36 cellular contexts compared by ENCODE assay signal in genomic region chr12:12731178-12731577, GRCh38. TPM values are rescaled to one million over a fixed set of nuclear protein-coding genes. Genes with fewer than 3 reads are reported as not detected.
"Had no signal": no experiment of that assay in that cellular context is flagged by ENCODE, and none has a peak within 500 bp of the region (broad histone marks: within the 10 kb centered on the region; RNA-seq: fewer than 3 reads in every experiment).

No MANE protein-coding gene starts in this region.

- ATAC-seq: activated CD8-positive, alpha-beta T cell treated with anti-CD3 and anti-CD28 coated beads for 36 hours; activated naive CD4-positive, alpha-beta T cell treated with anti-CD3 and anti-CD28 coated beads, Interleukin-2, amount 50 U/mL, for 72 hours; activated T-cell treated with anti-CD3 and anti-CD28 coated beads, Interleukin-2, amount 50 U/mL, for 4 hours; activated T-cell treated with anti-CD3 and anti-CD28 coated beads, Interleukin-2, amount 50 U/mL, for 72 hours; activated T-helper 17 cell treated with anti-CD3 and anti-CD28 coated beads, Interleukin-2, amount 50 U/mL, for 72 hours; body of pancreas had no signal

- H3K36me3 ChIP-seq: adrenal gland, brain microvascular endothelial cell, breast epithelium had no signal

- H3K27ac ChIP-seq: adrenal gland, body of pancreas, brain microvascular endothelial cell, breast epithelium, VCaP had no signal

- H3K9me3 Mint-ChIP-seq: activated B cell treated with CpG ODN at 0.5 μM for 24 hours; activated CD4-positive, alpha-beta memory T cell treated with anti-CD3 and anti-CD28 coated beads for 36 hours; activated CD4-positive, alpha-beta T cell treated with anti-CD3 and anti-CD28 coated beads, Interleukin-2, amount 10 ng/mL, durations not matched to agents 24 days and 14 days; activated CD8-positive, alpha-beta T cell treated with anti-CD3 and anti-CD28 coated beads for 36 hours; activated naive CD4-positive, alpha-beta T cell treated with anti-CD3 and anti-CD28 coated beads for 36 hours; activated naive CD4-positive, alpha-beta T cell treated with anti-CD3 and anti-CD28 coated beads, Interleukin-2, amount 50 U/mL, for 72 hours; activated naive CD8-positive, alpha-beta T cell treated with anti-CD3 and anti-CD28 coated beads for 36 hours; activated T-cell treated with anti-CD3 and anti-CD28 coated beads, Interleukin-2, amount 50 U/mL, for 4 hours; activated T-cell treated with anti-CD3 and anti-CD28 coated beads, Interleukin-2, amount 50 U/mL, for 72 hours; activated T-helper 1 cell treated with anti-CD3 and anti-CD28 coated beads, Interleukin-12 subunit alpha, Interleukin-12 subunit beta, Interleukin-2, Interleukin-4 antibody, amounts not matched to agents 30 ng/mL and 10 ng/mL and 1 ng/mL, durations not matched to agents 14 hours and 24 hours and 36 hours; activated T-helper 17 cell treated with anti-CD3 and anti-CD28 coated beads, Interleukin-2, amount 50 U/mL, for 72 hours; T-helper 1 cell treated with Interleukin-12 subunit alpha and Interleukin-12 subunit beta and Interleukin-4 antibody, amounts not matched to agents 30 μg/mL and 1 μg/mL, for 36 hours; T-helper 2 cell treated with Interferon-gamma antibody and Interleukin-4, amounts not matched to agents 5 μg/mL and 100 μg/mL, for 36 hours had no signal

- H3K9me3 ChIP-seq: adrenal gland, body of pancreas, breast epithelium had no signal

- H3K4me1 ChIP-seq: breast epithelium had no signal

- H3K27me3 ChIP-seq: adrenal gland, body of pancreas, brain microvascular endothelial cell, breast epithelium had no signal

- H3K27me3 Mint-ChIP-seq: activated B cell treated with CpG ODN at 0.5 μM for 24 hours; activated CD4-positive, alpha-beta memory T cell treated with anti-CD3 and anti-CD28 coated beads for 36 hours; activated CD4-positive, alpha-beta T cell treated with anti-CD3 and anti-CD28 coated beads, Interleukin-2, amount 10 ng/mL, durations not matched to agents 24 days and 14 days; activated CD8-positive, alpha-beta T cell treated with anti-CD3 and anti-CD28 coated beads for 36 hours; activated naive CD8-positive, alpha-beta T cell treated with anti-CD3 and anti-CD28 coated beads for 36 hours; activated T-helper 17 cell treated with anti-CD3 and anti-CD28 coated beads, Interleukin-2, amount 50 U/mL, for 72 hours had no signal

- H3K27ac Mint-ChIP-seq: activated B cell treated with CpG ODN at 0.5 μM for 24 hours; activated CD4-positive, alpha-beta memory T cell treated with anti-CD3 and anti-CD28 coated beads for 36 hours; activated CD4-positive, alpha-beta T cell treated with anti-CD3 and anti-CD28 coated beads, Interleukin-2, amount 10 ng/mL, durations not matched to agents 24 days and 14 days; activated naive CD4-positive, alpha-beta T cell treated with anti-CD3 and anti-CD28 coated beads for 36 hours; activated naive CD4-positive, alpha-beta T cell treated with anti-CD3 and anti-CD28 coated beads, Interleukin-2, amount 50 U/mL, for 72 hours; activated naive CD8-positive, alpha-beta T cell treated with anti-CD3 and anti-CD28 coated beads for 36 hours; activated T-helper 1 cell treated with anti-CD3 and anti-CD28 coated beads, Interleukin-12 subunit alpha, Interleukin-12 subunit beta, Interleukin-2, Interleukin-4 antibody, amounts not matched to agents 30 ng/mL and 10 ng/mL and 1 ng/mL, durations not matched to agents 14 hours and 24 hours and 36 hours; activated T-helper 17 cell treated with anti-CD3 and anti-CD28 coated beads, Interleukin-2, amount 50 U/mL, for 72 hours; T-helper 1 cell treated with Interleukin-12 subunit alpha and Interleukin-12 subunit beta and Interleukin-4 antibody, amounts not matched to agents 30 μg/mL and 1 μg/mL, for 36 hours; T-helper 2 cell treated with Interferon-gamma antibody and Interleukin-4, amounts not matched to agents 5 μg/mL and 100 μg/mL, for 36 hours had no signal

- H3K4me3 ChIP-seq: adrenal gland, body of pancreas, breast epithelium had no signal

- DNase-seq: activated B cell treated with CpG ODN at 0.5 μM for 24 hours; activated CD4-positive, alpha-beta memory T cell treated with anti-CD3 and anti-CD28 coated beads for 36 hours; activated CD4-positive, alpha-beta T cell treated with anti-CD3 and anti-CD28 coated beads for 4 hours; activated CD4-positive, alpha-beta T cell treated with anti-CD3 and anti-CD28 coated beads, Interleukin-2, amount 10 ng/mL, durations not matched to agents 24 days and 14 days; activated CD4-positive, alpha-beta T cell treated with anti-CD3 and anti-CD28 coated beads, Interleukin-2, amount 50 U/mL, for 1 hour; activated CD4-positive, alpha-beta T cell treated with anti-CD3 and anti-CD28 coated beads, Interleukin-2, amount 50 U/mL, for 4 hours; activated CD4-positive, CD25-positive, alpha-beta regulatory T cell treated with anti-CD3 and anti-CD28 coated beads, Interleukin-2, amount 50 U/mL, for 72 hours; activated CD8-positive, alpha-beta memory T cell treated with anti-CD3 and anti-CD28 coated beads, Interleukin-2, amount 50 U/mL, for 4 hours; activated CD8-positive, alpha-beta T cell treated with anti-CD3 and anti-CD28 coated beads for 36 hours; activated effector memory CD4-positive, alpha-beta T cell treated with anti-CD3 and anti-CD28 coated beads, Interleukin-2, amount 50 U/mL, for 16 hours; activated gamma-delta T cell treated with Interleukin-2 at 50 U/mL for 16 hours; activated naive CD4-positive, alpha-beta T cell; activated naive CD4-positive, alpha-beta T cell treated with anti-CD3 and anti-CD28 coated beads for 36 hours; activated naive CD4-positive, alpha-beta T cell treated with anti-CD3 and anti-CD28 coated beads, Interleukin-2, amount 50 U/mL, for 16 hours; activated naive CD8-positive, alpha-beta T cell treated with anti-CD3 and anti-CD28 coated beads for 36 hours; activated T-cell treated with anti-CD3 and anti-CD28 coated beads for 4 hours; activated T-cell treated with anti-CD3 and anti-CD28 coated beads, Interleukin-2, amount 50 U/mL, for 1 hour; activated T-cell treated with anti-CD3 and anti-CD28 coated beads, Interleukin-2, amount 50 U/mL, for 4 hours; activated T-cell treated with anti-CD3 and anti-CD28 coated beads, Interleukin-2, amount 50 U/mL, for 72 hours; adrenal gland; amniotic stem cell; aorta; body of pancreas; brain microvascular endothelial cell; central memory CD4-positive, alpha-beta T cell; T-helper 1 cell; T-helper 2 cell; T-helper 9 cell had no signal

- H3K4me3 Mint-ChIP-seq: activated B cell treated with CpG ODN at 0.5 μM for 24 hours; activated CD4-positive, alpha-beta memory T cell treated with anti-CD3 and anti-CD28 coated beads for 36 hours; activated CD4-positive, alpha-beta T cell treated with anti-CD3 and anti-CD28 coated beads, Interleukin-2, amount 10 ng/mL, durations not matched to agents 24 days and 14 days; activated CD8-positive, alpha-beta T cell treated with anti-CD3 and anti-CD28 coated beads for 36 hours; activated naive CD4-positive, alpha-beta T cell treated with anti-CD3 and anti-CD28 coated beads for 36 hours; activated naive CD8-positive, alpha-beta T cell treated with anti-CD3 and anti-CD28 coated beads for 36 hours; activated T-cell treated with anti-CD3 and anti-CD28 coated beads, Interleukin-2, amount 50 U/mL, for 4 hours; activated T-helper 1 cell treated with anti-CD3 and anti-CD28 coated beads, Interleukin-12 subunit alpha, Interleukin-12 subunit beta, Interleukin-2, Interleukin-4 antibody, amounts not matched to agents 30 ng/mL and 10 ng/mL and 1 ng/mL, durations not matched to agents 14 hours and 24 hours and 36 hours; T-helper 1 cell treated with Interleukin-12 subunit alpha and Interleukin-12 subunit beta and Interleukin-4 antibody, amounts not matched to agents 30 μg/mL and 1 μg/mL, for 36 hours; T-helper 2 cell treated with Interferon-gamma antibody and Interleukin-4, amounts not matched to agents 5 μg/mL and 100 μg/mL, for 36 hours had no signal

RNA-seq across cellular contexts. Expression of gene GPR19, which starts 35.2 kb away (rescaled TPM):
- total RNA-seq: activated B cell treated with CpG ODN at 0.5 μM for 24 hours, body of pancreas, cardiac septum had no signal
